Comparison of ENCODE assay signal across 8 cellular contexts in genomic region chr14:61569783-61570182, GRCh38.
A peak's percentile ranks its signal among the peaks of the same experiment; 100 is the strongest.
DNase-seq lines count a peak whose midpoint lies in the region; ATAC-seq and TF ChIP-seq lines count a peak whose summit lies in the region.

No MANE protein-coding gene starts in this region.

- H3K4me3 ChIP-seq in spleen: peak overlapping the region in 1 of 8 donors; percentile 62

- no peaks in the 10 kb centered on the region for H3K27me3 ChIP-seq in spleen (replicated peaks in 1 of 7)

- WGBS in spleen, 5 donors: 48 to 76% (median 63%) methylated on average over 6 of the region's 6 CpGs

- H3K27ac Mint-ChIP-seq in activated CD4-positive, alpha-beta memory T cell treated with anti-CD3 and anti-CD28 coated beads for 36 hours: peak overlapping the region; percentile 58

- H3K27ac ChIP-seq in spleen: peak overlapping the region in 7 of 8 donors; percentile 79 to 95 (median 84)

- peak; percentile 39 for DNase-seq in NCI-H510A treated with DMSO at 0.1 percent for 48 hours (lab: John Stamatoyannopoulos, UW)
- no peak for DNase-seq in NCI-H510A (lab: John Stamatoyannopoulos, UW)
- DNase-seq in activated CD4-positive, alpha-beta memory T cell treated with anti-CD3 and anti-CD28 coated beads for 36 hours: peak; percentile 72
- peak; percentile 97 for DNase-seq in fibroblast of gingiva (ENCODE audit: low read depth)
- DNase-seq in spleen: peak; percentile 86
- no peak for DNase-seq in DMS 273 (lab: John Stamatoyannopoulos, UW; ENCODE audit: unreplicated experiment)

- ATAC-seq in HG02610 (IDR thresholded peaks at IDR 0.05; ENCODE audit: unreplicated experiment) (no peak), GM18519 (IDR thresholded peaks at IDR 0.05; ENCODE audit: low FRiP score, unreplicated experiment) (no peak)

- peaks cover 7% of the 10 kb centered on the region for H3K36me3 Mint-ChIP-seq in activated CD4-positive, alpha-beta memory T cell treated with anti-CD3 and anti-CD28 coated beads for 36 hours

- H3K27me3 Mint-ChIP-seq in activated CD4-positive, alpha-beta memory T cell treated with anti-CD3 and anti-CD28 coated beads for 36 hours: no peaks in the 10 kb centered on the region

- no peak for TF ChIP-seq POLR2A in spleen (IDR thresholded peaks at IDR 0.05)

- intact Hi-C loops in activated CD4-positive, alpha-beta memory T cell treated with anti-CD3 and anti-CD28 coated beads for 36 hours (cut with micrococcal nuclease): loop anchor here (1.0 kb wide), 1 partner anchor 25 kb away; no protein-coding TSS in a partner anchor
- intact Hi-C loops in spleen (cut with DNase I; ENCODE audit: low total_unique reads): no loop called here

- H3K4me1 Mint-ChIP-seq in activated CD4-positive, alpha-beta memory T cell treated with anti-CD3 and anti-CD28 coated beads for 36 hours (ENCODE audit: low read depth): peaks cover 75% of the 10 kb centered on the region

- H3K9me3 ChIP-seq in spleen: no peaks in the 10 kb centered on the region

- peaks cover 3% of the 10 kb centered on the region for H3K9me3 Mint-ChIP-seq in activated CD4-positive, alpha-beta memory T cell treated with anti-CD3 and anti-CD28 coated beads for 36 hours

- CTCF ChIA-PET in activated CD4-positive, alpha-beta memory T cell treated with anti-CD3 and anti-CD28 coated beads for 36 hours (lab: Charles Lee): interaction anchor here (1.0 to 1.8 kb wide), 6 partner anchors 10 to 268 kb away, joined by 3 to 9 read pairs (median 4); no protein-coding TSS in a partner anchor

- peak in 1 of 11 experiments; percentile 14 for TF ChIP-seq CTCF in spleen (IDR thresholded peaks at IDR 0.05 in 8 of 11, conservative IDR thresholded peaks at IDR 0.05 in 3 of 11)

- POLR2A ChIA-PET in activated CD4-positive, alpha-beta memory T cell treated with anti-CD3 and anti-CD28 coated beads for 36 hours (lab: Charles Lee): interaction anchor here (0.6 to 2.2 kb wide), 8 partner anchors 38 to 239 kb away, joined by 3 to 9 read pairs (median 4); partner anchors contain the start of gene HIF1A

- H3K4me1 ChIP-seq in spleen: peaks cover 17 to 80% (median 45%) of the 10 kb centered on the region in 6 donors

- peak overlapping the region; percentile 52 for H3K4me3 Mint-ChIP-seq in activated CD4-positive, alpha-beta memory T cell treated with anti-CD3 and anti-CD28 coated beads for 36 hours

- H3K36me3 ChIP-seq in spleen: no peaks in the 10 kb centered on the region

Comparison
In these comparisons a context has a peak if more than half of its experiments do, and no peak if none do; other contexts are left out.
1. DNase-seq: peak in NCI-H510A treated with DMSO at 0.1 percent for 48 hours (single experiment), activated CD4-positive, alpha-beta memory T cell treated with anti-CD3 and anti-CD28 coated beads for 36 hours (single experiment), fibroblast of gingiva (single experiment) and spleen (single experiment); none in NCI-H510A (single experiment) and DMS 273 (single experiment).